ENCODE assay signal across 26 cellular contexts in genomic region chr19:31560021-31560770, GRCh38.
"Had no signal": no experiment of that assay in that cellular context is flagged by ENCODE, and none has a peak within 500 bp of the region (broad histone marks: within the 10 kb centered on the region; RNA-seq: fewer than 3 reads in every experiment).

No MANE protein-coding gene starts in this region.

- H3K27ac Mint-ChIP-seq: activated naive CD4-positive, alpha-beta T cell treated with anti-CD3 and anti-CD28 coated beads for 36 hours; activated naive CD8-positive, alpha-beta T cell treated with anti-CD3 and anti-CD28 coated beads for 36 hours; activated T-helper 1 cell treated with anti-CD3 and anti-CD28 coated beads, Interleukin-12 subunit alpha, Interleukin-12 subunit beta, Interleukin-2, Interleukin-4 antibody, amounts not matched to agents 30 ng/mL and 10 ng/mL and 1 ng/mL, durations not matched to agents 14 hours and 24 hours and 36 hours; dendritic cell treated with granulocyte-macrophage colony-stimulating factor and Interleukin-4, amounts not matched to agents 40 ng/mL and 50 ng/mL, for 4 days; nephron; progenitor cell of endocrine pancreas; stimulated activated memory B cell treated with anti-CD40 and anti-IgM and Interleukin-4, amounts not matched to agents 10 μg/mL and 1 μg/mL and 100 μg/mL, for 72 hours; stimulated activated naive CD8-positive, alpha-beta T cell treated with anti-CD3 and anti-CD28 coated beads, Interleukin-15, amount 100 ng/mL, for 72 hours had no signal

- H3K27ac ChIP-seq: adrenal gland, breast epithelium, esophagus muscularis mucosa, left lung, lower lobe of right lung, right lobe of liver had no signal

- H3K4me1 ChIP-seq: adrenal gland, breast epithelium, esophagus muscularis mucosa, left lung, lower lobe of right lung, right lobe of liver, upper lobe of left lung had no signal

- H3K27me3 ChIP-seq: breast epithelium, esophagus muscularis mucosa, left lung, right lobe of liver, upper lobe of left lung had no signal

- H3K4me3 Mint-ChIP-seq: activated naive CD4-positive, alpha-beta T cell treated with anti-CD3 and anti-CD28 coated beads for 36 hours; activated naive CD8-positive, alpha-beta T cell treated with anti-CD3 and anti-CD28 coated beads for 36 hours; activated T-helper 1 cell treated with anti-CD3 and anti-CD28 coated beads, Interleukin-12 subunit alpha, Interleukin-12 subunit beta, Interleukin-2, Interleukin-4 antibody, amounts not matched to agents 30 ng/mL and 10 ng/mL and 1 ng/mL, durations not matched to agents 14 hours and 24 hours and 36 hours; central memory CD8-positive, alpha-beta T cell; dendritic cell treated with granulocyte-macrophage colony-stimulating factor and Interleukin-4, amounts not matched to agents 40 ng/mL and 50 ng/mL, for 4 days; nephron; stimulated activated memory B cell treated with anti-CD40 and anti-IgM and Interleukin-4, amounts not matched to agents 10 μg/mL and 1 μg/mL and 100 μg/mL, for 72 hours; stimulated activated naive CD8-positive, alpha-beta T cell treated with anti-CD3 and anti-CD28 coated beads, Interleukin-15, amount 100 ng/mL, for 72 hours had no signal

- H3K36me3 ChIP-seq: adrenal gland, breast epithelium, esophagus muscularis mucosa, left lung, lower lobe of right lung, right lobe of liver, upper lobe of left lung had no signal

- H3K4me3 ChIP-seq: adrenal gland, breast epithelium, esophagus muscularis mucosa, left lung, lower lobe of right lung, mucosa of descending colon, right lobe of liver, upper lobe of left lung had no signal

- DNase-seq: activated CD4-positive, alpha-beta T cell treated with anti-CD3 and anti-CD28 coated beads for 4 hours; activated CD4-positive, alpha-beta T cell treated with anti-CD3 and anti-CD28 coated beads, Interleukin-2, amount 50 U/mL, for 48 hours; activated CD8-positive, alpha-beta memory T cell treated with anti-CD3 and anti-CD28 coated beads for 24 hours; activated effector memory CD4-positive, alpha-beta T cell treated with anti-CD3 and anti-CD28 coated beads, Interleukin-2, amount 50 U/mL, for 16 hours; activated naive CD4-positive, alpha-beta T cell treated with anti-CD3 and anti-CD28 coated beads for 36 hours; activated naive CD8-positive, alpha-beta T cell treated with anti-CD3 and anti-CD28 coated beads for 36 hours; adrenal gland; glutamatergic neuron; left lung; lower lobe of right lung; mesendoderm; mucosa of descending colon; right lobe of liver; small intestine; stimulated activated CD4-positive, alpha-beta T cell treated with anti-CD3 and anti-CD28 coated beads, Interleukin-4, amount 100 ng/mL, for 4 hours; stimulated activated CD8-positive, alpha-beta memory T cell treated with anti-CD3 and anti-CD28 coated beads, Interleukin-4, amount 100 ng/mL, for 48 hours; stimulated activated naive CD8-positive, alpha-beta T cell treated with anti-CD3 and anti-CD28 coated beads, Interleukin-15, amount 100 ng/mL, for 72 hours; upper lobe of left lung had no signal

- H3K4me1 Mint-ChIP-seq: activated naive CD8-positive, alpha-beta T cell treated with anti-CD3 and anti-CD28 coated beads for 36 hours; central memory CD8-positive, alpha-beta T cell; stimulated activated memory B cell treated with anti-CD40 and anti-IgM and Interleukin-4, amounts not matched to agents 10 μg/mL and 1 μg/mL and 100 μg/mL, for 72 hours; stimulated activated naive CD8-positive, alpha-beta T cell treated with anti-CD3 and anti-CD28 coated beads, Interleukin-15, amount 100 ng/mL, for 72 hours had no signal

- H3K36me3 Mint-ChIP-seq: activated naive CD8-positive, alpha-beta T cell treated with anti-CD3 and anti-CD28 coated beads for 36 hours; stimulated activated memory B cell treated with anti-CD40 and anti-IgM and Interleukin-4, amounts not matched to agents 10 μg/mL and 1 μg/mL and 100 μg/mL, for 72 hours had no signal

- H3K9me3 ChIP-seq: adrenal gland, right lobe of liver, upper lobe of left lung had no signal

- H3K27me3 Mint-ChIP-seq: activated naive CD8-positive, alpha-beta T cell treated with anti-CD3 and anti-CD28 coated beads for 36 hours; dendritic cell treated with granulocyte-macrophage colony-stimulating factor and Interleukin-4, amounts not matched to agents 40 ng/mL and 50 ng/mL, for 4 days; stimulated activated memory B cell treated with anti-CD40 and anti-IgM and Interleukin-4, amounts not matched to agents 10 μg/mL and 1 μg/mL and 100 μg/mL, for 72 hours; stimulated activated naive CD8-positive, alpha-beta T cell treated with anti-CD3 and anti-CD28 coated beads, Interleukin-15, amount 100 ng/mL, for 72 hours had no signal
